Comparison of ENCODE assay signal across 26 cellular contexts in the genomic region with DNA sequence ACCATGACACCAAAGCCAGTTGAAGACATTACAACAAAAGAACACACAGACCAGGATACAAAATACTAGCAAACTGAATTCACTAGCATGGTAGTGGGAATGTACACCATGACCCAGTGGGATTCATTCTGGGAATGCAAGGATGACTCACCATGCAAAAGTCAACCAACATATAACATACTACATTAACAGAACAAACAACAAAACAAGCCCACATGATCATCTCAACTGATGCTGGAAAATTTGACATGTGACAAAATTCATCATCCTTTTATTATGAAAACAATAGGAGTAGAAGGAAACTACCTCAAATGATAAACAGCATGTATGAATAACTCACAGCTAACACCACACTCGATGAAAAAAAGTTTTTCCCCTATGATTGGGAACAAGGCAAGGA.
DNase-seq lines count a peak whose midpoint lies in the region; ATAC-seq, FAIRE-seq and TF ChIP-seq lines count a peak whose summit lies in the region.
"Had no signal": no experiment of that assay in that cellular context is flagged by ENCODE, and none has a peak within 500 bp of the region (broad histone marks: within the 10 kb centered on the region; RNA-seq: fewer than 3 reads in every experiment).

No MANE protein-coding gene starts in this region.

- no peak overlapping the region for H2AFZ ChIP-seq in endothelial cell of umbilical vein (ENCODE audit: low read depth, low read length)

- no peaks in the 10 kb centered on the region for H3K27me3 ChIP-seq in SJSA1 (replicated peaks)
- no peaks in the 10 kb centered on the region for H3K27me3 ChIP-seq in endothelial cell of umbilical vein (ENCODE audit: control insufficient read depth in 2 of 2, insufficient read depth in 2 of 2, low read length in 2 of 2)
- no peaks in the 10 kb centered on the region for H3K27me3 ChIP-seq in Peyer's patch
- H3K27me3 ChIP-seq: esophagus muscularis mucosa, heart left ventricle, transverse colon had no signal

- no peak overlapping the region for H3K4me3 ChIP-seq in SJSA1
- no peak overlapping the region for H3K4me3 ChIP-seq in endothelial cell of umbilical vein (replicated peaks in 1 of 3; ENCODE audit: insufficient read depth in 1 of 3, low read depth in 1 of 3, low read length in 3 of 3)
- no peak overlapping the region for H3K4me3 ChIP-seq in Peyer's patch
- H3K4me3 ChIP-seq: esophagus muscularis mucosa, heart left ventricle, transverse colon had no signal

- H3K27ac ChIP-seq in SJSA1 (0 out of 2 replicates have a peak overlapping the region, but pooled peaks have one; percentile 18), endothelial cell of umbilical vein (ENCODE audit: insufficient read depth, low read depth, low read length) (no peak overlapping the region), Peyer's patch (no peak overlapping the region), caudate nucleus (ENCODE audit: low read depth, low read length) (no peak overlapping the region)
- H3K27ac ChIP-seq: esophagus muscularis mucosa, heart left ventricle, transverse colon had no signal

- H3K36me3 Mint-ChIP-seq in activated CD8-positive, alpha-beta T cell treated with anti-CD3 and anti-CD28 coated beads for 36 hours (ENCODE audit: low read depth), result peaks cover 44% of the 10 kb centered on the region
- H3K36me3 Mint-ChIP-seq in activated CD8-positive, alpha-beta T cell treated with anti-CD3 and anti-CD28 coated beads, Interleukin-2, amount 10 ng/mL, durations not matched to agents 7 days and 5 days (ENCODE audit: low read depth), result peaks cover 14% of the 10 kb centered on the region
- peaks cover 64% of the 10 kb centered on the region for H3K36me3 Mint-ChIP-seq in osteocyte (ENCODE audit: unreplicated experiment)

- H3K36me3 ChIP-seq in SJSA1 (no peaks in the 10 kb centered on the region; the same call in 1 of the 2 replicates), endothelial cell of umbilical vein (ENCODE audit: control insufficient read depth in 2 of 2, extremely low read depth in 1 of 2, insufficient read depth in 2 of 2, low read length in 2 of 2) (no peaks in the 10 kb centered on the region), Peyer's patch (peaks cover 0 to 40% (median 3%) of the 10 kb centered on the region in 3 donors)

- intact Hi-C loops in activated CD8-positive, alpha-beta T cell treated with anti-CD3 and anti-CD28 coated beads for 36 hours (cut with micrococcal nuclease), result no loop called here
- intact Hi-C loops in endothelial cell of umbilical vein (cut with micrococcal nuclease), result no loop called here

- TF ChIP-seq CTCF in activated CD8-positive, alpha-beta T cell treated with anti-CD3 and anti-CD28 coated beads for 36 hours (IDR thresholded peaks at IDR 0.05), result no peak
- TF ChIP-seq CTCF in endothelial cell of umbilical vein (IDR thresholded peaks at IDR 0.05; ENCODE audit: extremely low read depth in 1 of 2, insufficient read depth in 1 of 2, low read depth in 1 of 2, low read length in 2 of 2) (no peak), osteocyte (IDR thresholded peaks at IDR 0.05) (no peak), Peyer's patch (IDR thresholded peaks at IDR 0.05) (no peak)

- no peak overlapping the region for H3K9ac ChIP-seq in endothelial cell of umbilical vein (replicated peaks; ENCODE audit: extremely low read depth, insufficient read depth, low read length)

- no peak overlapping the region for H3K4me2 ChIP-seq in endothelial cell of umbilical vein (ENCODE audit: insufficient read depth, low read length)

- dilution Hi-C loops in endothelial cell of umbilical vein (cut with MboI; ENCODE audit: extremely low pct_ligation_motif_present, low sequenced_read_pairs), result no loop called here

- H3K4me3 Mint-ChIP-seq in activated CD8-positive, alpha-beta T cell treated with anti-CD3 and anti-CD28 coated beads for 36 hours, result no peak overlapping the region
- no peak overlapping the region for H3K4me3 Mint-ChIP-seq in activated CD8-positive, alpha-beta T cell treated with anti-CD3 and anti-CD28 coated beads, Interleukin-2, amount 10 ng/mL, durations not matched to agents 7 days and 5 days
- no peak overlapping the region for H3K4me3 Mint-ChIP-seq in osteocyte (ENCODE audit: unreplicated experiment)
- H3K4me3 Mint-ChIP-seq: B cell; mesothelial cell of epicardium; naive thymus-derived CD8-positive, alpha-beta T cell had no signal

- no peaks in the 10 kb centered on the region for H3K27me3 Mint-ChIP-seq in activated CD8-positive, alpha-beta T cell treated with anti-CD3 and anti-CD28 coated beads for 36 hours
- no peaks in the 10 kb centered on the region for H3K27me3 Mint-ChIP-seq in activated CD8-positive, alpha-beta T cell treated with anti-CD3 and anti-CD28 coated beads, Interleukin-2, amount 10 ng/mL, durations not matched to agents 7 days and 5 days (ENCODE audit: low read depth)
- no peaks in the 10 kb centered on the region for H3K27me3 Mint-ChIP-seq in osteocyte (ENCODE audit: unreplicated experiment)
- H3K27me3 Mint-ChIP-seq: B cell; naive thymus-derived CD8-positive, alpha-beta T cell had no signal

- H3K4me1 Mint-ChIP-seq in activated CD8-positive, alpha-beta T cell treated with anti-CD3 and anti-CD28 coated beads for 36 hours (ENCODE audit: low read depth), result peaks cover 1% of the 10 kb centered on the region
- H3K4me1 Mint-ChIP-seq in activated CD8-positive, alpha-beta T cell treated with anti-CD3 and anti-CD28 coated beads, Interleukin-2, amount 10 ng/mL, durations not matched to agents 7 days and 5 days (ENCODE audit: low read depth), result no peaks in the 10 kb centered on the region
- H3K4me1 Mint-ChIP-seq in osteocyte (ENCODE audit: unreplicated experiment), result peaks cover 29% of the 10 kb centered on the region
- H3K4me1 Mint-ChIP-seq: B cell, mesothelial cell of epicardium had no signal

- peak overlapping the region; percentile 51 for H3K27ac Mint-ChIP-seq in activated CD8-positive, alpha-beta T cell treated with anti-CD3 and anti-CD28 coated beads for 36 hours
- H3K27ac Mint-ChIP-seq in activated CD8-positive, alpha-beta T cell treated with anti-CD3 and anti-CD28 coated beads, Interleukin-2, amount 10 ng/mL, durations not matched to agents 7 days and 5 days, result no peak overlapping the region
- H3K27ac Mint-ChIP-seq in osteocyte (ENCODE audit: unreplicated experiment), result peak overlapping the region; percentile 24
- H3K27ac Mint-ChIP-seq: B cell, mesothelial cell of epicardium had no signal

- H3K9me1 ChIP-seq in endothelial cell of umbilical vein (replicated peaks; ENCODE audit: control insufficient read depth, extremely low read depth, insufficient read depth, low read length), result no peaks in the 10 kb centered on the region

- BruUV-seq in endothelial cell of umbilical vein (replicated peaks; lab: Mats Ljungman, UMichigan), result no TSS peak

- peaks cover 33% of the 10 kb centered on the region for H3K4me1 ChIP-seq in SJSA1 (replicated peaks)
- H3K4me1 ChIP-seq in endothelial cell of umbilical vein (ENCODE audit: control insufficient read depth, extremely low read depth, insufficient read depth, low read length), result no peaks in the 10 kb centered on the region
- H3K4me1 ChIP-seq in Peyer's patch, result no peaks in the 10 kb centered on the region
- H3K4me1 ChIP-seq: esophagus muscularis mucosa, heart left ventricle, transverse colon had no signal

- H4K20me1 ChIP-seq in endothelial cell of umbilical vein (replicated peaks; ENCODE audit: control insufficient read depth, extremely low read depth, insufficient read depth, low read length), result no peaks in the 10 kb centered on the region

- no peak for ATAC-seq in activated CD8-positive, alpha-beta T cell treated with anti-CD3 and anti-CD28 coated beads for 36 hours
- ATAC-seq in activated CD8-positive, alpha-beta T cell treated with anti-CD3 and anti-CD28 coated beads, Interleukin-2, amount 10 ng/mL, durations not matched to agents 7 days and 5 days, result no peak
- ATAC-seq in GM19452 (IDR thresholded peaks at IDR 0.05; ENCODE audit: unreplicated experiment), result no peak
- ATAC-seq: heart left ventricle; naive thymus-derived CD8-positive, alpha-beta T cell; Panc1 had no signal

- H3K9me3 ChIP-seq in SJSA1 (replicated peaks), result no peaks in the 10 kb centered on the region; the same call in 1 of the 2 replicates
- no peaks in the 10 kb centered on the region for H3K9me3 ChIP-seq in endothelial cell of umbilical vein (replicated peaks; ENCODE audit: control insufficient read depth, insufficient read depth, low read length)
- H3K9me3 ChIP-seq in Peyer's patch, result no peaks in the 10 kb centered on the region
- H3K9me3 ChIP-seq: esophagus muscularis mucosa, transverse colon had no signal

- CTCF ChIA-PET in activated CD8-positive, alpha-beta T cell treated with anti-CD3 and anti-CD28 coated beads for 36 hours (lab: Charles Lee), result no interaction called here
- CTCF ChIA-PET in activated CD8-positive, alpha-beta T cell treated with anti-CD3 and anti-CD28 coated beads, Interleukin-2, amount 10 ng/mL, durations not matched to agents 7 days and 5 days (lab: Charles Lee), result no interaction called here
- CTCF ChIA-PET in endothelial cell of umbilical vein (lab: Charles Lee), result no interaction called here

- POLR2A ChIA-PET in activated CD8-positive, alpha-beta T cell treated with anti-CD3 and anti-CD28 coated beads for 36 hours (lab: Charles Lee), result no interaction called here
- POLR2A ChIA-PET in activated CD8-positive, alpha-beta T cell treated with anti-CD3 and anti-CD28 coated beads, Interleukin-2, amount 10 ng/mL, durations not matched to agents 7 days and 5 days (lab: Charles Lee), result interaction anchor here (0.7 kb wide), 1 partner anchor 21 kb away, joined by 3 read pairs; no protein-coding TSS in a partner anchor
- POLR2A ChIA-PET in endothelial cell of umbilical vein (lab: Charles Lee), result no interaction called here

- H3K9me3 Mint-ChIP-seq in activated CD8-positive, alpha-beta T cell treated with anti-CD3 and anti-CD28 coated beads for 36 hours, result no peaks in the 10 kb centered on the region
- no peaks in the 10 kb centered on the region for H3K9me3 Mint-ChIP-seq in activated CD8-positive, alpha-beta T cell treated with anti-CD3 and anti-CD28 coated beads, Interleukin-2, amount 10 ng/mL, durations not matched to agents 7 days and 5 days (ENCODE audit: insufficient read depth)
- H3K9me3 Mint-ChIP-seq in osteocyte (ENCODE audit: unreplicated experiment), result peaks cover 34% of the 10 kb centered on the region
- H3K9me3 Mint-ChIP-seq: naive thymus-derived CD8-positive, alpha-beta T cell had no signal

- TF ChIP-seq POLR2A in endothelial cell of umbilical vein (IDR thresholded peaks at IDR 0.05; ENCODE audit: low read depth, low read length), result no peak
- TF ChIP-seq POLR2A in Peyer's patch (IDR thresholded peaks at IDR 0.05), result no peak

- FAIRE-seq in endothelial cell of umbilical vein (lab: Jason Lieb, UNC), result peak; percentile 63
- FAIRE-seq: H1 had no signal

- H3K79me2 ChIP-seq in endothelial cell of umbilical vein (ENCODE audit: control insufficient read depth, insufficient read depth, low read length), result no peaks in the 10 kb centered on the region

- DNase-seq in activated CD8-positive, alpha-beta T cell treated with anti-CD3 and anti-CD28 coated beads for 36 hours, result no peak
- DNase-seq in activated CD8-positive, alpha-beta T cell treated with anti-CD3 and anti-CD28 coated beads, Interleukin-2, amount 10 ng/mL, durations not matched to agents 7 days and 5 days, result no peak
- DNase-seq in SJSA1 (ENCODE audit: low read depth in 1 of 2, low spot score in 2 of 2), result peak in 1 of 2 experiments; percentile 24
- DNase-seq in endothelial cell of umbilical vein (ENCODE audit: low read depth, low spot score), result peak; percentile 55
- DNase-seq in osteocyte (ENCODE audit: extremely low spot score, unreplicated experiment), result no peak
- DNase-seq in Peyer's patch, result no peak
- no peak for DNase-seq in caudate nucleus (lab: John Stamatoyannopoulos, UW)
- DNase-seq: 8988T; activated CD8-positive, alpha-beta memory T cell treated with anti-CD3 and anti-CD28 coated beads, Interleukin-2, amount 50 U/mL, for 48 hours; activated naive CD4-positive, alpha-beta T cell treated with Interleukin-2 at 50 U/mL for 16 hours; amygdala; cerebellar nuclear complex; DND-41; effector CD4-positive, alpha-beta T cell; heart left ventricle; naive thymus-derived CD8-positive, alpha-beta T cell; NCI-H1436 treated with DMSO at 0.1 percent for 48 hours; NCI-H510A treated with DMSO at 0.1 percent for 48 hours; NK-92 treated with Interleukin-12 subunit alpha and Interleukin-12 subunit beta, amount 100 ng/mL, for 24 hours; transverse colon had no signal
